22 cellular contexts compared by ENCODE assay signal in the genomic region with DNA sequence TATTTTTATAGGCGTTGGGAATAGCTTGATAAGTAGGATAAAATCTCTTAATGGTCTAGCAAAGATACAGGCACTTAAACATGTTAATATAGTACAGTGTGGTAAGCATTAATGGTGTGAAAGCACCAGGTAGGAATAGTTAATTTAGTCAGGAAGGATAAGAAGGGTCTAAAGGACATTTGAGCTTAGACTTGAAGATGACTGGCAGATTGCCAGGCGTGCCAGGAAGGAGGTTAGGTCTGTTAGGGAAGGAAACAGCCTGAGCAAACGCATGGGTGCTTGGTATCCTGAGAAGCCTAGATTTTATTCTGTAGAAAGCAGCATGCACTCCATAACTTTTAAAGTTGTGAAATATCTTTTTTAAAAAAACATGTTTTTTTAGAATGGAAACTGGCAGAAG. TPM values are rescaled to one million over a fixed set of nuclear protein-coding genes. Genes with fewer than 3 reads are reported as not detected.
DNase-seq lines count a peak whose midpoint lies in the region; ATAC-seq, FAIRE-seq and TF ChIP-seq lines count a peak whose summit lies in the region.
"Had no signal": no experiment of that assay in that cellular context is flagged by ENCODE, and none has a peak within 500 bp of the region (broad histone marks: within the 10 kb centered on the region; RNA-seq: fewer than 3 reads in every experiment).

No MANE protein-coding gene starts in this region.

- ATAC-seq in activated T-cell treated with anti-CD3 and anti-CD28 coated beads, Interleukin-2, amount 50 U/mL, for 4 hours, result no peak
- ATAC-seq: activated naive CD4-positive, alpha-beta T cell treated with anti-CD3 and anti-CD28 coated beads, Interleukin-2, amount 50 U/mL, for 72 hours had no signal

- intact Hi-C loops in endothelial cell of umbilical vein (cut with micrococcal nuclease), result no loop called here
- intact Hi-C loops in stomach (cut with DNase I; ENCODE audit: low total_unique reads), result no loop called here

- no peaks in the 10 kb centered on the region for H3K9me3 Mint-ChIP-seq in activated T-cell treated with anti-CD3 and anti-CD28 coated beads, Interleukin-2, amount 50 U/mL, for 24 hours
- no peaks in the 10 kb centered on the region for H3K9me3 Mint-ChIP-seq in activated T-cell treated with anti-CD3 and anti-CD28 coated beads, Interleukin-2, amount 50 U/mL, for 4 hours
- H3K9me3 Mint-ChIP-seq: activated CD4-positive, alpha-beta T cell treated with anti-CD3 and anti-CD28 coated beads, Interleukin-2, amount 10 ng/mL, durations not matched to agents 7 days and 5 days; activated naive CD4-positive, alpha-beta T cell treated with anti-CD3 and anti-CD28 coated beads, Interleukin-2, amount 50 U/mL, for 72 hours; activated T-helper 2 cell treated with anti-CD3 and anti-CD28 coated beads, Interferon-gamma antibody, Interleukin-2, Interleukin-4, amounts not matched to agents 10 μg/mL and 5 μg/mL and 100 μg/mL, durations not matched to agents 14 hours and 24 hours and 36 hours; T-helper 1 cell treated with Interleukin-12 subunit alpha and Interleukin-12 subunit beta and Interleukin-4 antibody, amounts not matched to agents 30 μg/mL and 1 μg/mL, for 36 hours had no signal

- POLR2A ChIA-PET in endothelial cell of umbilical vein (lab: Charles Lee), result no interaction called here

- H3K9me3 ChIP-seq in endothelial cell of umbilical vein (replicated peaks; ENCODE audit: control insufficient read depth, insufficient read depth, low read length) (no peaks in the 10 kb centered on the region), stomach (no peaks in the 10 kb centered on the region)

- no peaks in the 10 kb centered on the region for H3K4me1 ChIP-seq in endothelial cell of umbilical vein (ENCODE audit: control insufficient read depth, extremely low read depth, insufficient read depth, low read length)
- peaks cover 0 to 21% (median 3%) of the 10 kb centered on the region in 4 donors for H3K4me1 ChIP-seq in stomach

- no peaks in the 10 kb centered on the region for H3K27me3 Mint-ChIP-seq in activated T-cell treated with anti-CD3 and anti-CD28 coated beads, Interleukin-2, amount 50 U/mL, for 24 hours
- H3K27me3 Mint-ChIP-seq in activated T-cell treated with anti-CD3 and anti-CD28 coated beads, Interleukin-2, amount 50 U/mL, for 4 hours (ENCODE audit: low read depth), result no peaks in the 10 kb centered on the region
- H3K27me3 Mint-ChIP-seq: activated CD4-positive, alpha-beta T cell treated with anti-CD3 and anti-CD28 coated beads, Interleukin-2, amount 10 ng/mL, durations not matched to agents 7 days and 5 days had no signal

- no peak for FAIRE-seq in endothelial cell of umbilical vein (lab: Jason Lieb, UNC)
- FAIRE-seq: astrocyte had no signal

- 53 to 67% (median 59%) methylated on average over 3 of the region's 3 CpGs for WGBS in stomach, 5 donors

- H3K9me1 ChIP-seq in endothelial cell of umbilical vein (replicated peaks; ENCODE audit: control insufficient read depth, extremely low read depth, insufficient read depth, low read length), result no peaks in the 10 kb centered on the region

- H4K20me1 ChIP-seq in endothelial cell of umbilical vein (replicated peaks; ENCODE audit: control insufficient read depth, extremely low read depth, insufficient read depth, low read length), result no peaks in the 10 kb centered on the region

- no TSS peak for BruUV-seq in endothelial cell of umbilical vein (replicated peaks; lab: Mats Ljungman, UMichigan)

- peak overlapping the region; percentile 64 for H3K27ac Mint-ChIP-seq in activated T-cell treated with anti-CD3 and anti-CD28 coated beads, Interleukin-2, amount 50 U/mL, for 24 hours
- H3K27ac Mint-ChIP-seq: activated CD4-positive, alpha-beta T cell treated with anti-CD3 and anti-CD28 coated beads, Interleukin-2, amount 10 ng/mL, durations not matched to agents 7 days and 5 days; activated T-helper 2 cell treated with anti-CD3 and anti-CD28 coated beads, Interferon-gamma antibody, Interleukin-2, Interleukin-4, amounts not matched to agents 10 μg/mL and 5 μg/mL and 100 μg/mL, durations not matched to agents 14 hours and 24 hours and 36 hours; T-helper 1 cell treated with Interleukin-12 subunit alpha and Interleukin-12 subunit beta and Interleukin-4 antibody, amounts not matched to agents 30 μg/mL and 1 μg/mL, for 36 hours had no signal

- no peak overlapping the region for H3K9ac ChIP-seq in endothelial cell of umbilical vein (replicated peaks; ENCODE audit: extremely low read depth, insufficient read depth, low read length)

- H3K4me3 Mint-ChIP-seq in activated T-cell treated with anti-CD3 and anti-CD28 coated beads, Interleukin-2, amount 50 U/mL, for 24 hours, result no peak overlapping the region
- no peak overlapping the region for H3K4me3 Mint-ChIP-seq in activated T-cell treated with anti-CD3 and anti-CD28 coated beads, Interleukin-2, amount 50 U/mL, for 4 hours
- H3K4me3 Mint-ChIP-seq: activated CD4-positive, alpha-beta T cell treated with anti-CD3 and anti-CD28 coated beads, Interleukin-2, amount 10 ng/mL, durations not matched to agents 7 days and 5 days; T-helper 1 cell treated with Interleukin-12 subunit alpha and Interleukin-12 subunit beta and Interleukin-4 antibody, amounts not matched to agents 30 μg/mL and 1 μg/mL, for 36 hours had no signal

- TF ChIP-seq POLR2A in endothelial cell of umbilical vein (IDR thresholded peaks at IDR 0.05; ENCODE audit: low read depth, low read length) (no peak), stomach (IDR thresholded peaks at IDR 0.05) (no peak)

- no peak for TF ChIP-seq EP300 in stomach (IDR thresholded peaks at IDR 0.05)

- no peak overlapping the region for H2AFZ ChIP-seq in endothelial cell of umbilical vein (ENCODE audit: low read depth, low read length)

- H3K27ac ChIP-seq in endothelial cell of umbilical vein (ENCODE audit: insufficient read depth, low read depth, low read length), result no peak overlapping the region
- H3K27ac ChIP-seq in stomach, result no peak overlapping the region
- H3K27ac ChIP-seq: dorsolateral prefrontal cortex, HL-60 had no signal

- dilution Hi-C loops in endothelial cell of umbilical vein (cut with MboI; ENCODE audit: extremely low pct_ligation_motif_present, low sequenced_read_pairs), result no loop called here

- H3K4me1 Mint-ChIP-seq in activated T-cell treated with anti-CD3 and anti-CD28 coated beads, Interleukin-2, amount 50 U/mL, for 24 hours (ENCODE audit: low read depth), result peaks cover 14% of the 10 kb centered on the region
- H3K4me1 Mint-ChIP-seq in activated T-cell treated with anti-CD3 and anti-CD28 coated beads, Interleukin-2, amount 50 U/mL, for 4 hours (ENCODE audit: low read depth), result peaks cover 7% of the 10 kb centered on the region
- H3K4me1 Mint-ChIP-seq: activated CD4-positive, alpha-beta T cell treated with anti-CD3 and anti-CD28 coated beads, Interleukin-2, amount 10 ng/mL, durations not matched to agents 7 days and 5 days had no signal

- H3K79me2 ChIP-seq in endothelial cell of umbilical vein (ENCODE audit: control insufficient read depth, insufficient read depth, low read length), result no peaks in the 10 kb centered on the region

- peaks cover 94% of the 10 kb centered on the region for H3K36me3 Mint-ChIP-seq in activated T-cell treated with anti-CD3 and anti-CD28 coated beads, Interleukin-2, amount 50 U/mL, for 24 hours (ENCODE audit: low read depth)
- peaks cover 50% of the 10 kb centered on the region for H3K36me3 Mint-ChIP-seq in activated T-cell treated with anti-CD3 and anti-CD28 coated beads, Interleukin-2, amount 50 U/mL, for 4 hours (ENCODE audit: insufficient read depth)

- H3K27me3 ChIP-seq in endothelial cell of umbilical vein (ENCODE audit: control insufficient read depth in 2 of 2, insufficient read depth in 2 of 2, low read length in 2 of 2) (no peaks in the 10 kb centered on the region), stomach (no peaks in the 10 kb centered on the region)
- H3K27me3 ChIP-seq: dorsolateral prefrontal cortex had no signal

- CTCF ChIA-PET in endothelial cell of umbilical vein (lab: Charles Lee), result interaction anchor here (0.7 to 2.1 kb wide), 6 partner anchors 10 to 70 kb away, joined by 3 to 6 read pairs (median 3); partner anchors contain the start of gene SEC62

- H3K36me3 ChIP-seq in endothelial cell of umbilical vein (ENCODE audit: control insufficient read depth in 2 of 2, extremely low read depth in 1 of 2, insufficient read depth in 2 of 2, low read length in 2 of 2) (peaks cover 8 to 27% of the 10 kb centered on the region in 2 experiments), stomach (peaks cover 64 to 100% (median 100%) of the 10 kb centered on the region in 4 donors)

- TF ChIP-seq CTCF in endothelial cell of umbilical vein (IDR thresholded peaks at IDR 0.05; ENCODE audit: extremely low read depth in 1 of 2, insufficient read depth in 1 of 2, low read depth in 1 of 2, low read length in 2 of 2) (no peak), stomach (IDR thresholded peaks at IDR 0.05) (no peak)

- no peak overlapping the region for H3K4me3 ChIP-seq in endothelial cell of umbilical vein (replicated peaks in 1 of 3; ENCODE audit: insufficient read depth in 1 of 3, low read depth in 1 of 3, low read length in 3 of 3)
- H3K4me3 ChIP-seq in stomach, result no peak overlapping the region
- H3K4me3 ChIP-seq: dorsolateral prefrontal cortex, lung had no signal

- no peak for DNase-seq in activated T-cell treated with anti-CD3 and anti-CD28 coated beads, Interleukin-2, amount 50 U/mL, for 24 hours
- DNase-seq in activated T-cell treated with anti-CD3 and anti-CD28 coated beads, Interleukin-2, amount 50 U/mL, for 4 hours, result no peak
- DNase-seq in NCI-H69 (lab: John Stamatoyannopoulos, UW), result peak; percentile 13
- peak; percentile 43 for DNase-seq in endothelial cell of umbilical vein (ENCODE audit: low read depth, low spot score)
- peak; percentile 50 for DNase-seq in stomach
- no peak for DNase-seq in NCI-H345 treated with DMSO at 0.1 percent for 48 hours (lab: John Stamatoyannopoulos, UW; ENCODE audit: unreplicated experiment)
- DNase-seq in NCI-H1105 treated with DMSO at 0.1 percent for 48 hours (lab: John Stamatoyannopoulos, UW), result no peak
- DNase-seq: ACHN; activated CD4-positive, alpha-beta T cell treated with anti-CD3 and anti-CD28 coated beads, Interleukin-2, amount 10 ng/mL, durations not matched to agents 7 days and 5 days; C1 segment of cervical spinal cord; caudate nucleus; dorsolateral prefrontal cortex; NCI-H1092 treated with DMSO at 0.1 percent for 48 hours; NCI-H1930; RPMI8226; substantia nigra had no signal

- no peak overlapping the region for H3K4me2 ChIP-seq in endothelial cell of umbilical vein (ENCODE audit: insufficient read depth, low read length)

RNA-seq across cellular contexts. Expression of gene SEC62, which starts 17.7 kb away (rescaled TPM):
- total RNA-seq in activated T-cell treated with anti-CD3 and anti-CD28 coated beads, Interleukin-2, amount 50 U/mL, for 4 hours, result 10 to 100 TPM; 65.9 to 75.6 (median 66.8) TPM
- total RNA-seq in endothelial cell of umbilical vein (77.8 and 90.8 TPM in 2 replicates), stomach (10 to 100 TPM; 12.1 to 79.9 (median 45.5) TPM)
- polyA plus RNA-seq in endothelial cell of umbilical vein (90.7 and 101 TPM in 2 replicates), stomach (100 to 1,000 TPM in 1 of 3 donors, 10 to 100 TPM in 2; 38.1 to 239 (median 80.2) TPM)
- polyA plus RNA-seq in endothelial cell of umbilical vein (2011; cell fraction: cytosol; rRNA removed), result 23.4 and 26.3 TPM in 2 replicates
- polyA plus RNA-seq in endothelial cell of umbilical vein (2011; cell fraction: nucleus; rRNA removed), result 26.4 and 30.8 TPM in 2 replicates
- polyA plus RNA-seq in endothelial cell of umbilical vein (2012), result 67.0 and 87.1 TPM in 2 replicates
- 198 TPM in 2 replicates for polyA minus RNA-seq in endothelial cell of umbilical vein
- polyA minus RNA-seq in endothelial cell of umbilical vein (2011; cell fraction: cytosol; rRNA and poly(A)+ RNA removed), result 28.0 TPM
- polyA minus RNA-seq in endothelial cell of umbilical vein (2011; cell fraction: nucleus; rRNA and poly(A)+ RNA removed), result 20.9 and 51.8 TPM in 2 replicates

RNA-seq across cellular contexts. Expression of gene GPR160, which starts 53.5 kb away (rescaled TPM):
- total RNA-seq in activated T-cell treated with anti-CD3 and anti-CD28 coated beads, Interleukin-2, amount 50 U/mL, for 4 hours, result 1 to 10 TPM; 2.2 to 3.0 (median 2.5) TPM
- total RNA-seq in endothelial cell of umbilical vein (1.1 and 1.3 TPM in 2 replicates), stomach (10 to 100 TPM in 4 of 5 donors, under 1 TPM in 1; 0.58 to 70.1 (median 52.4) TPM)
- polyA plus RNA-seq in endothelial cell of umbilical vein (0.35 and 0.39 TPM in 2 replicates), stomach (10 to 100 TPM; 16.5 to 68.4 (median 43.8) TPM)
- 0.35 TPM in 2 replicates for polyA plus RNA-seq in endothelial cell of umbilical vein (2011; cell fraction: cytosol; rRNA removed)
- 0.11 and 0.21 TPM in 2 replicates for polyA plus RNA-seq in endothelial cell of umbilical vein (2011; cell fraction: nucleus; rRNA removed)
- 0.20 and 0.37 TPM in 2 replicates for polyA plus RNA-seq in endothelial cell of umbilical vein (2012)
- polyA minus RNA-seq in endothelial cell of umbilical vein, result 0.41 and 1.7 TPM in 2 replicates
- 5.9 TPM for polyA minus RNA-seq in endothelial cell of umbilical vein (2011; cell fraction: cytosol; rRNA and poly(A)+ RNA removed)
- polyA minus RNA-seq in endothelial cell of umbilical vein (2011; cell fraction: nucleus; rRNA and poly(A)+ RNA removed), result 0.48 and 0.91 TPM in 2 replicates

Comparison
In these comparisons a context has a peak if more than half of its experiments do, and no peak if none do; other contexts are left out.
1. DNase-seq: peak in NCI-H69 (single experiment), endothelial cell of umbilical vein (single experiment) and stomach (single experiment); none in activated T-cell treated with anti-CD3 and anti-CD28 coated beads, Interleukin-2, amount 50 U/mL, for 24 hours (single experiment), activated T-cell treated with anti-CD3 and anti-CD28 coated beads, Interleukin-2, amount 50 U/mL, for 4 hours (single experiment), NCI-H345 treated with DMSO at 0.1 percent for 48 hours (single experiment) and NCI-H1105 treated with DMSO at 0.1 percent for 48 hours (single experiment).